Comparison of ENCODE assay signal across 8 cellular contexts in genomic region chr3:46078712-46079400, GRCh38. TPM values are rescaled to one million over a fixed set of nuclear protein-coding genes. Genes with fewer than 3 reads are reported as not detected.
A peak's percentile ranks its signal among the peaks of the same experiment; 100 is the strongest.
DNase-seq lines count a peak whose midpoint lies in the region; ATAC-seq and TF ChIP-seq lines count a peak whose summit lies in the region.

No MANE protein-coding gene starts in this region.

- ATAC-seq in GM19467 (IDR thresholded peaks at IDR 0.05; ENCODE audit: unreplicated experiment), result peak; percentile 66
- ATAC-seq in esophagus mucosa, result peak; percentile 92
- ATAC-seq in naive thymus-derived CD8-positive, alpha-beta T cell, result peak; percentile 99 to 100

- H3K4me1 ChIP-seq in KMS-11 (ENCODE audit: low read depth, poor library complexity, severe bottlenecking), result peaks cover 13% of the 10 kb centered on the region

- H3K27ac ChIP-seq in KMS-11, result no peak overlapping the region

- H4K20me1 ChIP-seq in KMS-11 (ENCODE audit: insufficient read depth), result no peaks in the 10 kb centered on the region

- peaks cover 2 to 10% (median 6%) of the 10 kb centered on the region in 4 donors for H3K4me1 Mint-ChIP-seq in naive thymus-derived CD8-positive, alpha-beta T cell

- peak; percentile 92 for TF ChIP-seq CTCF in KMS-11 (conservative IDR thresholded peaks at IDR 0.05; ENCODE audit: low read depth, low read length)

- DNase-seq in Ammon's horn (ENCODE audit: low spot score), result peak; percentile 96
- peak; percentile 62 for DNase-seq in OCI-M2 (lab: John Stamatoyannopoulos, UW; ENCODE audit: unreplicated experiment)
- peak; percentile 92 for DNase-seq in activated T-cell treated with anti-CD3 and anti-CD28 coated beads for 1 hour (ENCODE audit: low read depth)
- DNase-seq in naive thymus-derived CD8-positive, alpha-beta T cell, result peak; percentile 76 to 95 (median 85)
- peak; percentile 57 to 79 for DNase-seq in stimulated activated CD8-positive, alpha-beta memory T cell treated with anti-CD3 and anti-CD28 coated beads, Interleukin-7, amount 100 ng/mL, for 48 hours (ENCODE audit: extremely low read depth in 1 of 2, low read depth in 1 of 2)

- H3K4me2 ChIP-seq in KMS-11, result peak overlapping the region; percentile 37

- POLR2A ChIA-PET in naive thymus-derived CD8-positive, alpha-beta T cell (lab: Charles Lee), result interaction anchor here (1.0 to 2.7 kb wide), 2 partner anchors 84 to 139 kb away, joined by 3 to 21 read pairs; no protein-coding TSS in a partner anchor

- H3K79me2 ChIP-seq in KMS-11 (ENCODE audit: insufficient read depth, low read depth), result no peaks in the 10 kb centered on the region

- peak overlapping the region in 1 of 10 donors; percentile 20 for H3K27ac Mint-ChIP-seq in naive thymus-derived CD8-positive, alpha-beta T cell

- no peak overlapping the region for H3K4me3 ChIP-seq in KMS-11 (IDR thresholded peaks at IDR 0.05; ENCODE audit: insufficient read depth, low read depth, low read length)

- peaks cover 0 to 1% (median 0%) of the 10 kb centered on the region in 5 donors for H3K27me3 Mint-ChIP-seq in naive thymus-derived CD8-positive, alpha-beta T cell

- no peak overlapping the region for H3K9ac ChIP-seq in KMS-11

- no peaks in the 10 kb centered on the region for H3K9me3 Mint-ChIP-seq in naive thymus-derived CD8-positive, alpha-beta T cell

- no peaks in the 10 kb centered on the region for H3K27me3 ChIP-seq in KMS-11 (ENCODE audit: insufficient read depth, low read depth)

- H3K4me3 Mint-ChIP-seq in naive thymus-derived CD8-positive, alpha-beta T cell, result peak overlapping the region in 3 of 10 donors; percentile 32 to 52 (median 37)

- peak overlapping the region; percentile 13 for H2AFZ ChIP-seq in KMS-11 (ENCODE audit: low read depth)

- no peaks in the 10 kb centered on the region for H3K36me3 ChIP-seq in KMS-11 (ENCODE audit: insufficient read depth)

- H3K36me3 Mint-ChIP-seq in naive thymus-derived CD8-positive, alpha-beta T cell, result no peaks in the 10 kb centered on the region

RNA-seq across cellular contexts. Expression of gene XCR1, which starts 51.6 kb away (rescaled TPM):
- 0.04 TPM for total RNA-seq in esophagus mucosa
- total RNA-seq in naive thymus-derived CD8-positive, alpha-beta T cell, result not detected
- polyA plus RNA-seq in naive thymus-derived CD8-positive, alpha-beta T cell, result not detected
